In genomic region chr17:2853111-2853721, GRCh38 we compare ENCODE assay signal across 8 cellular contexts. TPM values are rescaled to one million over a fixed set of nuclear protein-coding genes. Genes with fewer than 3 reads are reported as not detected.
DNase-seq lines count a peak whose midpoint lies in the region; ATAC-seq, FAIRE-seq and TF ChIP-seq lines count a peak whose summit lies in the region.

No MANE protein-coding gene starts in this region.

- H3K36me3 ChIP-seq in Panc1 (ENCODE audit: control insufficient read depth, insufficient read depth, low read length) (no peaks in the 10 kb centered on the region), ascending aorta (no peaks in the 10 kb centered on the region), iPS DF 6.9 (ENCODE audit: control insufficient read depth, insufficient read depth, low read length) (no peaks in the 10 kb centered on the region), gastrocnemius medialis (no peaks in the 10 kb centered on the region)

- no TSS peak for BruUV-seq in Panc1 (replicated peaks; lab: Mats Ljungman, UMichigan)

- peak; percentile 76 for DNase-seq in DMS53 (lab: John Stamatoyannopoulos, UW)
- DNase-seq in Panc1 (ENCODE audit: low read depth, low spot score) = no peak
- DNase-seq in ascending aorta (ENCODE audit: low spot score in 2 of 2) = peak in 1 of 2 donors; percentile 81
- no peak for DNase-seq in iPS DF 6.9 (ENCODE audit: low read depth, low spot score)
- DNase-seq in gastrocnemius medialis = peak in 1 of 2 donors; percentile 24
- DNase-seq in GM12892 (ENCODE audit: insufficient read length) = no peak

- POLR2A ChIA-PET in Panc1 (lab: Charles Lee) = interaction anchor here (0.5 kb wide), 1 partner anchor 38 kb away, joined by 3 read pairs; no protein-coding TSS in a partner anchor

- H3K27me3 ChIP-seq in Panc1 (ENCODE audit: control insufficient read depth, insufficient read depth, low read length) = no peaks in the 10 kb centered on the region; the same call in 1 of the 2 replicates
- H3K27me3 ChIP-seq in ascending aorta = no peaks in the 10 kb centered on the region
- H3K27me3 ChIP-seq in iPS DF 6.9 (ENCODE audit: control insufficient read depth, insufficient read depth, low read length) = no peaks in the 10 kb centered on the region
- H3K27me3 ChIP-seq in gastrocnemius medialis = peaks cover 11 to 36% (median 34%) of the 10 kb centered on the region in 3 donors

- H3K4me1 ChIP-seq in Panc1 (ENCODE audit: control insufficient read depth, insufficient read depth, low read length) (no peaks in the 10 kb centered on the region; the same call in 1 of the 2 replicates), ascending aorta (peaks cover 10 to 13% of the 10 kb centered on the region in 2 donors), iPS DF 6.9 (ENCODE audit: control insufficient read depth, insufficient read depth, low read length) (peaks cover 7% of the 10 kb centered on the region), gastrocnemius medialis (peaks cover 8 to 13% of the 10 kb centered on the region in 2 donors)

- H3K4me3 ChIP-seq in Panc1 (ENCODE audit: low read depth in 2 of 2, low read length in 2 of 2) = peak overlapping the region; percentile 34 to 52; a peak in 3 of 4 replicates
- peak overlapping the region; percentile 56 to 85 for H3K4me3 ChIP-seq in ascending aorta
- H3K4me3 ChIP-seq in iPS DF 6.9 (ENCODE audit: low read length) = peak overlapping the region; percentile 70
- H3K4me3 ChIP-seq in gastrocnemius medialis = peak overlapping the region; percentile 54 to 71 (median 60)

- in situ Hi-C loops in Panc1 (cut with HindIII; ENCODE audit: low pct_unique_long_range_greater_than_20kb, low sequenced_read_pairs) = no loop called here
- in situ Hi-C loops in gastrocnemius medialis (cut with MboI; ENCODE audit: low sequenced_read_pairs in 4 of 4) = loop anchor here in 1 of 4 donors (10.0 kb wide), 1 partner anchor 162 kb away; no protein-coding TSS in a partner anchor

- no peaks in the 10 kb centered on the region for H3K9me3 ChIP-seq in Panc1 (ENCODE audit: control insufficient read depth, insufficient read depth, low read depth, low read length)
- no peaks in the 10 kb centered on the region for H3K9me3 ChIP-seq in ascending aorta
- no peaks in the 10 kb centered on the region for H3K9me3 ChIP-seq in iPS DF 6.9 (ENCODE audit: control insufficient read depth, insufficient read depth, low read length)
- no peaks in the 10 kb centered on the region for H3K9me3 ChIP-seq in gastrocnemius medialis

- CTCF ChIA-PET in Panc1 (lab: Charles Lee) = interaction anchor here (0.6 kb wide), 1 partner anchor 188 kb away, joined by 3 read pairs; no protein-coding TSS in a partner anchor

- intact Hi-C loops in Panc1 (cut with micrococcal nuclease; ENCODE audit: unreplicated experiment) = no loop called here
- intact Hi-C loops in ascending aorta (cut with DNase I) = loop anchor here (2.0 kb wide), 2 partner anchors 130 to 152 kb away; no protein-coding TSS in a partner anchor
- intact Hi-C loops in gastrocnemius medialis (cut with DNase I; ENCODE audit: low total_unique reads) = loop anchor here (10.0 kb wide), 1 partner anchor 82 kb away; no protein-coding TSS in a partner anchor

- TF ChIP-seq CTCF in Panc1 (IDR thresholded peaks at IDR 0.05) (no peak), ascending aorta (IDR thresholded peaks at IDR 0.05) (no peak), gastrocnemius medialis (IDR thresholded peaks at IDR 0.05 in 4 of 5, conservative IDR thresholded peaks at IDR 0.05 in 1 of 5) (no peak)

- no CpG with 5 or more reads among the region's 76 CpGs for WGBS in iPS DF 6.9 (ENCODE audit: insufficient coverage, insufficient read length)

- TF ChIP-seq POLR2A in gastrocnemius medialis (IDR thresholded peaks at IDR 0.05) = no peak
- no peak for TF ChIP-seq POLR2A in GM12892 (IDR thresholded peaks at IDR 0.05; ENCODE audit: low read depth, low read length)

- H3K27ac ChIP-seq in Panc1 (ENCODE audit: low read length) = no peak overlapping the region
- H3K27ac ChIP-seq in ascending aorta = peak overlapping the region; percentile 79 to 82
- H3K27ac ChIP-seq in iPS DF 6.9 (ENCODE audit: low read length) = no peak overlapping the region
- H3K27ac ChIP-seq in gastrocnemius medialis = peak overlapping the region in 3 of 4 donors; percentile 58 to 63 (median 59)

- no peak for FAIRE-seq in GM12892 (lab: Jason Lieb, UNC)

- ATAC-seq in Panc1 (peak; percentile 82), gastrocnemius medialis (peak; percentile 40 to 52), HG02571 (IDR thresholded peaks at IDR 0.05; ENCODE audit: unreplicated experiment) (no peak), HG03025 (IDR thresholded peaks at IDR 0.05; ENCODE audit: low FRiP score, unreplicated experiment) (no peak)

RNA-seq across cellular contexts. Expression of gene RAP1GAP2, which starts 57.0 kb away (rescaled TPM):
- total RNA-seq in Panc1 (2021; ENCODE audit: unreplicated experiment) (10.0 TPM), ascending aorta (1.6 TPM), gastrocnemius medialis (1 to 10 TPM in 3 of 4 donors, under 1 TPM in 1; 0.85 to 2.4 (median 1.5) TPM)
- polyA plus RNA-seq in Panc1 (2012; ENCODE audit: insufficient read length) = 14.6 TPM
- polyA plus RNA-seq in GM12892 (2012; ENCODE audit: missing spikeins) = not detected

Comparison
In these comparisons a context has a peak if more than half of its experiments do, and no peak if none do; other contexts are left out.
1. ATAC-seq: peak in Panc1 (single experiment) and gastrocnemius medialis (2 of 2); none in HG02571 (single experiment) and HG03025 (single experiment).
2. H3K27ac ChIP-seq: peak in ascending aorta (2 of 2) and gastrocnemius medialis (3 of 4); none in Panc1 (single experiment) and iPS DF 6.9 (single experiment).
3. Peak in every context shown above with its lines, with median percentiles within 50 percentile points of each other: H3K4me3 ChIP-seq.